ENCODE assay signal across 1 cellular context in genomic region chr9:34119713-34120112, GRCh38.
TF ChIP-seq lines count a peak whose summit lies in the region.

No MANE protein-coding gene starts in this region.

TF ChIP-seq in HepG2, 621 proteins besides CTCF, POLR2A, EP300 and RAD21 (continued from another document):
- TF ChIP-seq CREB1 (IDR thresholded peaks at IDR 0.05) (no peak), CREB1 (CRISPR knock-in tag; IDR thresholded peaks at IDR 0.05) (no peak), HHEX (CRISPR knock-in tag; IDR thresholded peaks at IDR 0.05) (no peak), TIGD3 (CRISPR knock-in tag; IDR thresholded peaks at IDR 0.05; ENCODE audit: borderline replicate concordance) (no peak), SRY (CRISPR knock-in tag; IDR thresholded peaks at IDR 0.05) (no peak), ARID5B (CRISPR knock-in tag; IDR thresholded peaks at IDR 0.05) (no peak), KDM2A (CRISPR knock-in tag; IDR thresholded peaks at IDR 0.05; ENCODE audit: borderline replicate concordance, low read depth) (no peak)
TF ChIP-seq in HepG2: peak in this region for 1.
